ENCODE assay signal across 20 cellular contexts in genomic region chr5:6260846-6261245, GRCh38.
A peak's percentile ranks its signal among the peaks of the same experiment; 100 is the strongest.
DNase-seq lines count a peak whose midpoint lies in the region; ATAC-seq and TF ChIP-seq lines count a peak whose summit lies in the region.
"Had no signal": no experiment of that assay in that cellular context is flagged by ENCODE, and none has a peak within 500 bp of the region (broad histone marks: within the 10 kb centered on the region; RNA-seq: fewer than 3 reads in every experiment).

No MANE protein-coding gene starts in this region.

- no peak for TF ChIP-seq CTCF in PC-3 (conservative IDR thresholded peaks at IDR 0.05; ENCODE audit: low read depth, low read length)
- no peak for TF ChIP-seq CTCF in VCaP (conservative IDR thresholded peaks at IDR 0.05)
- no peak for TF ChIP-seq CTCF in foreskin keratinocyte (conservative IDR thresholded peaks at IDR 0.05)
- no peak for TF ChIP-seq CTCF in GM20000 (IDR thresholded peaks at IDR 0.05; ENCODE audit: extremely low read depth, missing control alignments)

- CTCF ChIA-PET in PC-3 (lab: Charles Lee) = interaction anchor here (0.6 kb wide), 1 partner anchor 340 kb away, joined by 6 read pairs; no protein-coding TSS in a partner anchor
- CTCF ChIA-PET in activated naive CD4-positive, alpha-beta T cell treated with anti-CD3 and anti-CD28 coated beads for 36 hours (lab: Charles Lee) = interaction anchor here (0.5 kb wide), 1 partner anchor 1355 kb away, joined by 4 read pairs; no protein-coding TSS in a partner anchor

- intact Hi-C loops in PC-3 (cut with micrococcal nuclease) = no loop called here
- intact Hi-C loops in activated naive CD4-positive, alpha-beta T cell treated with anti-CD3 and anti-CD28 coated beads for 36 hours (cut with micrococcal nuclease) = no loop called here

- H3K4me2 ChIP-seq in PC-3 (ENCODE audit: low read length) = peak overlapping the region; percentile 19

- H3K27ac ChIP-seq in PC-3 (ENCODE audit: low read length) = peak overlapping the region; percentile 53
- H3K27ac ChIP-seq in VCaP = peak overlapping the region; percentile 5; the same call in 1 of the 2 replicates
- H3K27ac ChIP-seq in foreskin keratinocyte = no peak overlapping the region
- H3K27ac ChIP-seq: Peyer's patch had no signal

- no peak for ATAC-seq in PC-3
- no peak for ATAC-seq in foreskin keratinocyte

- H3K27me3 Mint-ChIP-seq in activated naive CD4-positive, alpha-beta T cell treated with anti-CD3 and anti-CD28 coated beads for 36 hours (ENCODE audit: low read depth) = no peaks in the 10 kb centered on the region

- no peaks in the 10 kb centered on the region for H3K9me3 ChIP-seq in PC-3 (ENCODE audit: low read length)
- H3K9me3 ChIP-seq: Peyer's patch had no signal

- H3K4me1 ChIP-seq in PC-3 (ENCODE audit: insufficient read depth, low read length) (peaks cover 22% of the 10 kb centered on the region), foreskin keratinocyte (no peaks in the 10 kb centered on the region)
- H3K4me1 ChIP-seq: Peyer's patch had no signal

- H3K27ac Mint-ChIP-seq in activated naive CD4-positive, alpha-beta T cell treated with anti-CD3 and anti-CD28 coated beads for 36 hours = no peak overlapping the region
- H3K27ac Mint-ChIP-seq: B cell, CD14-positive monocyte had no signal

- H3K9ac ChIP-seq in PC-3 (ENCODE audit: low read length) = no peak overlapping the region

- BruUV-seq in PC-3 (replicated peaks; lab: Mats Ljungman, UMichigan) = no TSS peak

- no peaks in the 10 kb centered on the region for H3K79me2 ChIP-seq in PC-3 (ENCODE audit: low read length)

- H3K36me3 Mint-ChIP-seq in activated naive CD4-positive, alpha-beta T cell treated with anti-CD3 and anti-CD28 coated beads for 36 hours (ENCODE audit: low read depth) = peaks cover 5% of the 10 kb centered on the region
- H3K36me3 Mint-ChIP-seq: CD14-positive monocyte had no signal

- no peaks in the 10 kb centered on the region for H3K9me2 ChIP-seq in PC-3 (replicated peaks; ENCODE audit: low read length)

- no peaks in the 10 kb centered on the region for H4K20me1 ChIP-seq in PC-3 (ENCODE audit: low read length)

- POLR2A ChIA-PET in PC-3 (lab: Charles Lee; ENCODE audit: unreplicated experiment) = no interaction called here

- H3K4me3 ChIP-seq in PC-3 (ENCODE audit: low read length) = no peak overlapping the region
- H3K4me3 ChIP-seq: Peyer's patch had no signal

- H3K9me3 Mint-ChIP-seq in activated naive CD4-positive, alpha-beta T cell treated with anti-CD3 and anti-CD28 coated beads for 36 hours = no peaks in the 10 kb centered on the region

- H2AFZ ChIP-seq in PC-3 (ENCODE audit: low read length) = peak overlapping the region; percentile 17; the same call in 1 of the 2 replicates

- no peaks in the 10 kb centered on the region for H3K27me3 ChIP-seq in PC-3 (ENCODE audit: low read length)
- H3K27me3 ChIP-seq in foreskin keratinocyte = no peaks in the 10 kb centered on the region
- H3K27me3 ChIP-seq: Peyer's patch had no signal

- no peak overlapping the region for H3K4me3 Mint-ChIP-seq in activated naive CD4-positive, alpha-beta T cell treated with anti-CD3 and anti-CD28 coated beads for 36 hours
- H3K4me3 Mint-ChIP-seq: B cell, CD14-positive monocyte had no signal

- H3K36me3 ChIP-seq in PC-3 (ENCODE audit: low read depth, low read length) = no peaks in the 10 kb centered on the region
- H3K36me3 ChIP-seq: Peyer's patch had no signal

- no peaks in the 10 kb centered on the region for H3K4me1 Mint-ChIP-seq in activated naive CD4-positive, alpha-beta T cell treated with anti-CD3 and anti-CD28 coated beads for 36 hours (ENCODE audit: low read depth)
- H3K4me1 Mint-ChIP-seq: B cell, CD14-positive monocyte had no signal

- DNase-seq in PC-3 (peak; percentile 62), dermis blood vessel endothelial cell (peak; percentile 2), foreskin keratinocyte (peak; percentile 2 to 17), hippocampal formation (lab: John Stamatoyannopoulos, UW) (no peak), GM20000 (ENCODE audit: low spot score) (no peak), activated gamma-delta T cell (lab: John Stamatoyannopoulos, UW) (no peak)
- no peak for DNase-seq in activated naive CD4-positive, alpha-beta T cell treated with anti-CD3 and anti-CD28 coated beads for 36 hours
- DNase-seq: Kasumi-1; NCI-H1694; NCI-H2081; NCI-H2171; NCI-H345; NCI-H524; NCI-H774; NK-92 treated with Interleukin-12 subunit alpha and Interleukin-12 subunit beta, amount 100 ng/mL, for 24 hours; Peyer's patch; Right ventricle myocardium superior had no signal

- H3F3A ChIP-seq in PC-3 (ENCODE audit: low read length, unreplicated experiment) = no peaks in the 10 kb centered on the region

Comparison
In these comparisons a context has a peak if more than half of its experiments do, and no peak if none do; other contexts are left out.
1. DNase-seq: peak in PC-3 (single experiment), dermis blood vessel endothelial cell (single experiment) and foreskin keratinocyte (2 of 2); none in hippocampal formation (0 of 2), GM20000 (single experiment), activated naive CD4-positive, alpha-beta T cell treated with anti-CD3 and anti-CD28 coated beads for 36 hours (single experiment) and activated gamma-delta T cell (single experiment).